ENCODE assay signal across 14 cellular contexts in the genomic region with DNA sequence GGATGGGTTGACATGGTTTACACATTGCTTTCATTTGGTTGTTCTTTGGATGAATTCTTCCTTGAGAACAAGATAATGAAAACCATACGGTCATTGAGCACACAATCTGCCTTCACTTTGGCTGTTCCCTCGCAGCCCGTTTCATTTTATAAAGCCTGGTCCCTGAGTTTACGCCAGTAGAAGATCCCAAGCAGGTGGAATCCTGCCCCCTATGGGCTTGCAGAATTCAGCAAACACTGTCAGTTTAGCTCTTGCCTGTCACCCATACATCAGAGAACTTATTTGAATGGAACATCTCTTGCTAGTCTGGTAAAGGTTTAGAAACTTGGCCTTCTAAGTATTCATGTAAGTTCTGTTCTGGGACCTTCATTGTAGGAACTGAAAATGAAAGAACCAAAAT.
DNase-seq lines count a peak whose midpoint lies in the region; FAIRE-seq and TF ChIP-seq lines count a peak whose summit lies in the region.
"Had no signal": no experiment of that assay in that cellular context is flagged by ENCODE, and none has a peak within 500 bp of the region (broad histone marks: within the 10 kb centered on the region; RNA-seq: fewer than 3 reads in every experiment).

No MANE protein-coding gene starts in this region.

- FAIRE-seq in H1 (lab: Jason Lieb, UNC), result peak; percentile 91
- FAIRE-seq: keratinocyte had no signal

- H4K8ac ChIP-seq in H1 (ENCODE audit: extremely low read depth, insufficient read depth, low read length), result no peak overlapping the region

- TF ChIP-seq RAD21 in H1 (IDR thresholded peaks at IDR 0.05 in 1 of 2, conservative IDR thresholded peaks at IDR 0.05 in 1 of 2; ENCODE audit: low read depth in 2 of 2, low read length in 2 of 2), result peak; percentile 68 to 76

- H3K56ac ChIP-seq in H1 (replicated peaks; ENCODE audit: insufficient read length, low read depth, low read length), result no peak overlapping the region

- POLR2A ChIA-PET in H1 (lab: Charles Lee; ENCODE audit: partially characterized antibody), result no interaction called here

- TF ChIP-seq CTCF in GM12873 (IDR thresholded peaks at IDR 0.05; ENCODE audit: insufficient read depth, low read depth, low read length, missing control alignments) (peak; percentile 20), LNCAP (IDR thresholded peaks at IDR 0.05) (peak; percentile 30; the same call in 1 of the 2 replicates), H1 (IDR thresholded peaks at IDR 0.05; ENCODE audit: control extremely low read depth in 1 of 3, insufficient read depth in 1 of 3, low read depth in 1 of 3, low read length in 3 of 3) (peak; percentile 52 to 74 (median 60)), sigmoid colon (IDR thresholded peaks at IDR 0.05) (no peak)

- H3K23ac ChIP-seq in H1 (ENCODE audit: insufficient read length), result no peak overlapping the region

- no peak for TF ChIP-seq POLR2A in H1 (IDR thresholded peaks at IDR 0.05; ENCODE audit: control extremely low read depth in 1 of 2, low read depth in 2 of 2, low read length in 2 of 2)
- no peak for TF ChIP-seq POLR2A in sigmoid colon (IDR thresholded peaks at IDR 0.05)

- no peak overlapping the region for H3K18ac ChIP-seq in H1 (ENCODE audit: extremely low read depth, low read length)

- H3K4me2 ChIP-seq in H1 (ENCODE audit: insufficient read depth in 1 of 2, low read depth in 2 of 2, low read length in 2 of 2), result no peak overlapping the region

- H3K9ac ChIP-seq in H1 (replicated peaks in 1 of 4; ENCODE audit: extremely low read depth in 1 of 4, low read depth in 3 of 4, low read length in 3 of 4), result no peak overlapping the region

- DNase-seq in H1 (ENCODE audit: low read depth in 1 of 2, low spot score in 2 of 2) (peak in 1 of 2 experiments; percentile 57), sigmoid colon (peak; percentile 69), DMS153 treated with DMSO at 0.1 percent for 48 hours (lab: John Stamatoyannopoulos, UW; ENCODE audit: unreplicated experiment) (no peak), epidermal melanocyte (ENCODE audit: insufficient read length, low spot score) (no peak), amniotic stem cell (lab: John Stamatoyannopoulos, UW) (no peak), activated gamma-delta T cell treated with Interleukin-2 at 50 U/mL for 16 hours (no peak)
- DNase-seq: activated CD4-positive, alpha-beta T cell treated with anti-CD3 and anti-CD28 coated beads for 1 hour; effector memory CD8-positive, alpha-beta T cell; Kasumi-1; NCI-H774; pancreas had no signal

- H3K14ac ChIP-seq in H1 (ENCODE audit: insufficient read length), result no peak overlapping the region

- H3K36me3 ChIP-seq in H1 (ENCODE audit: control insufficient read depth in 2 of 4, insufficient read depth in 4 of 4, low read length in 3 of 4), result no peaks in the 10 kb centered on the region
- no peaks in the 10 kb centered on the region for H3K36me3 ChIP-seq in sigmoid colon
- H3K36me3 ChIP-seq: pancreas had no signal

- TF ChIP-seq EP300 in H1 (IDR thresholded peaks at IDR 0.05; ENCODE audit: borderline replicate concordance in 1 of 2, low read depth in 2 of 2, low read length in 2 of 2) (no peak), sigmoid colon (IDR thresholded peaks at IDR 0.05) (no peak)

- no peak overlapping the region for H2AFZ ChIP-seq in H1 (ENCODE audit: low read length)

- H3K4ac ChIP-seq in H1 (replicated peaks; ENCODE audit: insufficient read length, low read depth, low read length), result no peak overlapping the region

- no peak overlapping the region for H2BK5ac ChIP-seq in H1 (ENCODE audit: low read depth, low read length)

- H3K23me2 ChIP-seq in H1 (ENCODE audit: low read depth, low read length), result no peaks in the 10 kb centered on the region

- H4K20me1 ChIP-seq in H1 (replicated peaks in 1 of 2; ENCODE audit: control insufficient read depth in 1 of 2, insufficient read depth in 2 of 2, low read length in 2 of 2), result no peaks in the 10 kb centered on the region

- WGBS in H1 (ENCODE audit: extremely low coverage in 1 of 2, insufficient coverage in 1 of 2, insufficient read length in 1 of 2, insufficient replicate concordance in 2 of 2, low coverage in 1 of 2, low lambda C conversion rate in 2 of 2, missing lambda C conversion rate in 1 of 2), 2 experiments, result 71% methylated on average over 4 of the region's 4 CpGs; no CpG with 5 or more reads in 1 of the 2 experiments
- 63 to 64% methylated on average over 4 of the region's 4 CpGs for WGBS in sigmoid colon, 2 donors

- H4K5ac ChIP-seq in H1 (ENCODE audit: insufficient read length, low read depth, low read length), result no peak overlapping the region

- H3K4me1 ChIP-seq in H1 (replicated peaks in 1 of 4; ENCODE audit: control insufficient read depth in 3 of 4, insufficient read depth in 4 of 4, low read length in 3 of 4) (peaks cover 0 to 8% (median 0%) of the 10 kb centered on the region in 4 experiments; a peak in 2 of 7 replicates), sigmoid colon (no peaks in the 10 kb centered on the region)
- H3K4me1 ChIP-seq: pancreas had no signal

- no peak overlapping the region for H2AK5ac ChIP-seq in H1 (ENCODE audit: low read depth, low read length)

- CTCF ChIA-PET in H1 (lab: Charles Lee; ENCODE audit: partially characterized antibody), result interaction anchor here (0.6 to 1.5 kb wide), 5 partner anchors 9 to 296 kb away, joined by 3 to 5 read pairs (median 3); no protein-coding TSS in a partner anchor

- no peaks in the 10 kb centered on the region for H3K79me1 ChIP-seq in H1 (ENCODE audit: low read depth, low read length)

- H3K79me2 ChIP-seq in H1 (ENCODE audit: control insufficient read depth in 1 of 2, insufficient read depth in 2 of 2, low read length in 2 of 2), result no peaks in the 10 kb centered on the region

- H3K27ac ChIP-seq in H1 (ENCODE audit: low read depth, low read length) (no peak overlapping the region), sigmoid colon (no peak overlapping the region)
- H3K27ac ChIP-seq: pancreas had no signal

- H2BK20ac ChIP-seq in H1 (ENCODE audit: low read length), result no peak overlapping the region

- H3K4me3 ChIP-seq in H1 (ENCODE audit: extremely low read depth in 1 of 4, insufficient read depth in 2 of 4, low read depth in 3 of 4, low read length in 4 of 4) (no peak overlapping the region), sigmoid colon (no peak overlapping the region)
- H3K4me3 ChIP-seq: pancreas had no signal

- H2BK12ac ChIP-seq in H1 (ENCODE audit: low read depth, low read length), result no peak overlapping the region

- intact Hi-C loops in sigmoid colon (cut with DNase I), result no loop called here

- H4K91ac ChIP-seq in H1 (replicated peaks; ENCODE audit: insufficient read length, low read length), result no peak overlapping the region

- no peaks in the 10 kb centered on the region for H3K27me3 ChIP-seq in H1 (replicated peaks in 1 of 4; ENCODE audit: control insufficient read depth in 3 of 4, extremely low read depth in 1 of 4, insufficient read depth in 3 of 4, low read length in 3 of 4)
- H3K27me3 ChIP-seq in sigmoid colon, result no peaks in the 10 kb centered on the region
- H3K27me3 ChIP-seq: pancreas had no signal

- no peaks in the 10 kb centered on the region for H3K9me3 ChIP-seq in H1 (ENCODE audit: insufficient read depth in 2 of 2, low read depth in 1 of 2, low read length in 1 of 2)
- no peaks in the 10 kb centered on the region for H3K9me3 ChIP-seq in sigmoid colon
- H3K9me3 ChIP-seq: pancreas had no signal

- no peak overlapping the region for H2BK120ac ChIP-seq in H1 (replicated peaks; ENCODE audit: low read depth, low read length)

- H2BK15ac ChIP-seq in H1 (ENCODE audit: low read length), result no peak overlapping the region

TF ChIP-seq in H1, 55 proteins besides CTCF, POLR2A, EP300 and RAD21:
- TF ChIP-seq, protein P1, sequence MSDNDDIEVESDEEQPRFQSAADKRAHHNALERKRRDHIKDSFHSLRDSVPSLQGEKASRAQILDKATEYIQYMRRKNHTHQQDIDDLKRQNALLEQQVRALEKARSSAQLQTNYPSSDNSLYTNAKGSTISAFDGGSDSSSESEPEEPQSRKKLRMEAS (IDR thresholded peaks at IDR 0.05), result no peak
- no peak for TF ChIP-seq KDM5A (IDR thresholded peaks at IDR 0.05; ENCODE audit: low read length)
- TF ChIP-seq HDAC6 (IDR thresholded peaks at IDR 0.05; ENCODE audit: low read depth, low read length), result no peak
- no peak for TF ChIP-seq FOSL1 (IDR thresholded peaks at IDR 0.05; ENCODE audit: insufficient read depth, low read depth, low read length)
- no peak for TF ChIP-seq SP2 (IDR thresholded peaks at IDR 0.05; ENCODE audit: low read length)
- TF ChIP-seq TEAD4 (IDR thresholded peaks at IDR 0.05; ENCODE audit: low read depth, low read length), result no peak

Comparison
In these comparisons a context has a peak if more than half of its experiments do, and no peak if none do; other contexts are left out.
1. CTCF ChIP-seq: peak in GM12873 (single experiment), LNCAP (single experiment) and H1 (3 of 3); none in sigmoid colon (0 of 4).